In genomic region chr2:241996100-241996499, GRCh38 we compare ENCODE assay signal across 21 cellular contexts.
DNase-seq lines count a peak whose midpoint lies in the region; ATAC-seq and TF ChIP-seq lines count a peak whose summit lies in the region.
"Had no signal": no experiment of that assay in that cellular context is flagged by ENCODE, and none has a peak within 500 bp of the region (broad histone marks: within the 10 kb centered on the region; RNA-seq: fewer than 3 reads in every experiment).

No MANE protein-coding gene starts in this region.

- H4K8ac ChIP-seq in neuronal stem cell (ENCODE audit: low read depth, low read length): no peak overlapping the region

- no CpG with 5 or more reads among the region's 13 CpGs for WGBS in neuronal stem cell (ENCODE audit: extremely low coverage in 2 of 2, insufficient read length in 2 of 2, insufficient replicate concordance in 1 of 2), 2 donors
- WGBS in stomach, 5 donors: 83 to 89% (median 87%) methylated on average over 13 of the region's 13 CpGs

- no peak overlapping the region for H2BK120ac ChIP-seq in neuronal stem cell (ENCODE audit: low read depth, low read length)

- no peak for ATAC-seq in GM18520 (IDR thresholded peaks at IDR 0.05; ENCODE audit: unreplicated experiment)
- ATAC-seq: A549, HCT116 had no signal

- H3K18ac ChIP-seq in neuronal stem cell (ENCODE audit: low read length): no peak overlapping the region

- peak; percentile 57 for DNase-seq in cardiac septum (ENCODE audit: low spot score)
- DNase-seq in left ventricle myocardium inferior: no peak
- no peak for DNase-seq in neuronal stem cell (ENCODE audit: low spot score)
- peak; percentile 14 for DNase-seq in stomach
- no peak for DNase-seq in ecto neural progenitor cell (ENCODE audit: low spot score)
- DNase-seq in GM03348 (ENCODE audit: low spot score): no peak
- DNase-seq: 8988T; ACHN; AML-193; C1 segment of cervical spinal cord; Calu3; CD4-positive, alpha-beta memory T cell; COR-L47; DMS53; DMS79 treated with DMSO at 0.1 percent for 48 hours; GF-D8; GM23248; H9 had no signal

- intact Hi-C loops in cardiac septum (cut with DNase I) (no loop called here), left ventricle myocardium inferior (cut with micrococcal nuclease) (no loop called here), stomach (cut with DNase I; ENCODE audit: low total_unique reads) (no loop called here)

- no peak overlapping the region for H3K9ac ChIP-seq in neuronal stem cell (ENCODE audit: low read depth, low read length, poor library complexity)
- H3K9ac ChIP-seq: GM23248 had no signal

- no peaks in the 10 kb centered on the region for H3K79me1 ChIP-seq in neuronal stem cell (ENCODE audit: low read depth, low read length)

- H2BK5ac ChIP-seq in neuronal stem cell (ENCODE audit: low read length): no peak overlapping the region

- no peak overlapping the region for H2AK5ac ChIP-seq in neuronal stem cell (ENCODE audit: low read depth, low read length)

- no peak overlapping the region for H4K91ac ChIP-seq in neuronal stem cell (ENCODE audit: low read depth, low read length, poor library complexity)

- TF ChIP-seq CTCF in left ventricle myocardium inferior (IDR thresholded peaks at IDR 0.05; ENCODE audit: borderline replicate concordance) (no peak), stomach (IDR thresholded peaks at IDR 0.05) (no peak)

- no peak for TF ChIP-seq EP300 in stomach (IDR thresholded peaks at IDR 0.05)

- H3K27ac ChIP-seq in left ventricle myocardium inferior (replicated peaks): no peak overlapping the region
- no peak overlapping the region for H3K27ac ChIP-seq in neuronal stem cell (replicated peaks; ENCODE audit: low read length)
- no peak overlapping the region for H3K27ac ChIP-seq in stomach
- H3K27ac ChIP-seq: A549, GM23248 had no signal

- no peak overlapping the region for H3K4me2 ChIP-seq in neuronal stem cell (ENCODE audit: insufficient read depth, low read length, poor library complexity, severe bottlenecking)
- H3K4me2 ChIP-seq: A549 had no signal

- H3K4me3 ChIP-seq in left ventricle myocardium inferior (no peak overlapping the region), neuronal stem cell (ENCODE audit: low read length in 2 of 2) (peak overlapping the region in 1 of 2 donors; percentile 56), stomach (no peak overlapping the region)
- H3K4me3 ChIP-seq: A549, GM23248 had no signal

- no peak overlapping the region for H2BK15ac ChIP-seq in neuronal stem cell (ENCODE audit: low read length)

- no peaks in the 10 kb centered on the region for H3K36me3 ChIP-seq in left ventricle myocardium inferior
- no peaks in the 10 kb centered on the region for H3K36me3 ChIP-seq in neuronal stem cell (replicated peaks in 1 of 2; ENCODE audit: control insufficient read depth in 2 of 2, insufficient read depth in 2 of 2, low read length in 2 of 2)
- H3K36me3 ChIP-seq in stomach: no peaks in the 10 kb centered on the region

- peaks cover 40% of the 10 kb centered on the region for H3K27me3 ChIP-seq in left ventricle myocardium inferior (ENCODE audit: low read depth)
- H3K27me3 ChIP-seq in neuronal stem cell (ENCODE audit: control insufficient read depth in 3 of 3, insufficient read depth in 3 of 3, low read depth in 1 of 3, low read length in 3 of 3): peaks cover 0 to 17% (median 0%) of the 10 kb centered on the region in 3 experiments
- H3K27me3 ChIP-seq in stomach: peaks cover 0 to 8% (median 0%) of the 10 kb centered on the region in 3 donors

- H3K4ac ChIP-seq in neuronal stem cell (ENCODE audit: low read length): no peak overlapping the region

- H3K4me1 ChIP-seq in left ventricle myocardium inferior (no peaks in the 10 kb centered on the region), neuronal stem cell (ENCODE audit: control insufficient read depth in 2 of 2, insufficient read depth in 1 of 2, low read depth in 1 of 2, low read length in 2 of 2) (peaks cover 0 to 2% of the 10 kb centered on the region in 2 donors), stomach (no peaks in the 10 kb centered on the region)
- H3K4me1 ChIP-seq: A549 had no signal

- TF ChIP-seq POLR2A in stomach (IDR thresholded peaks at IDR 0.05): no peak

- H3K9me3 ChIP-seq in left ventricle myocardium inferior (replicated peaks) (no peaks in the 10 kb centered on the region), neuronal stem cell (replicated peaks in 1 of 2; ENCODE audit: control insufficient read depth in 2 of 2, insufficient read depth in 1 of 2, low read depth in 1 of 2, low read length in 2 of 2) (peaks cover 0 to 5% of the 10 kb centered on the region in 2 donors), stomach (no peaks in the 10 kb centered on the region)
- H3K9me3 ChIP-seq: A549 had no signal

- no peak overlapping the region for H2BK12ac ChIP-seq in neuronal stem cell (ENCODE audit: low read length)

- no peak overlapping the region for H3K14ac ChIP-seq in neuronal stem cell (ENCODE audit: low read length)

- no peak overlapping the region for H2AFZ ChIP-seq in neuronal stem cell (ENCODE audit: low read length)
- H2AFZ ChIP-seq: GM23248 had no signal

- peak overlapping the region; percentile 2 for H3K23ac ChIP-seq in neuronal stem cell (ENCODE audit: low read depth, low read length, poor library complexity)

Comparison
In these comparisons a context has a peak if more than half of its experiments do, and no peak if none do; other contexts are left out.
1. DNase-seq: peak in cardiac septum (single experiment) and stomach (single experiment); none in left ventricle myocardium inferior (single experiment), neuronal stem cell (single experiment), ecto neural progenitor cell (single experiment) and GM03348 (single experiment).